Comparison of ENCODE assay signal across 11 cellular contexts in genomic region chr22:38881464-38881871, GRCh38. TPM values are rescaled to one million over a fixed set of nuclear protein-coding genes. Genes with fewer than 3 reads are reported as not detected.
DNase-seq lines count a peak whose midpoint lies in the region; ATAC-seq and TF ChIP-seq lines count a peak whose summit lies in the region.
"Had no signal": no experiment of that assay in that cellular context is flagged by ENCODE, and none has a peak within 500 bp of the region (broad histone marks: within the 10 kb centered on the region; RNA-seq: fewer than 3 reads in every experiment).

No MANE protein-coding gene starts in this region.

- H3K36me3 ChIP-seq in body of pancreas (replicated peaks in 1 of 2; ENCODE audit: insufficient read depth in 1 of 2, low read depth in 2 of 2): no peaks in the 10 kb centered on the region
- H3K36me3 ChIP-seq in brain microvascular endothelial cell (replicated peaks): no peaks in the 10 kb centered on the region

- H3K27ac ChIP-seq in body of pancreas (peak overlapping the region in 3 of 4 donors; percentile 48 to 66 (median 50)), substantia nigra (ENCODE audit: low read depth, low read length, poor library complexity, severe bottlenecking) (peak overlapping the region; percentile 59), brain microvascular endothelial cell (no peak overlapping the region)

- peak; percentile 72 for ATAC-seq in body of pancreas
- peak; percentile 12 for ATAC-seq in left colon
- ATAC-seq in GM18505 (IDR thresholded peaks at IDR 0.05; ENCODE audit: unreplicated experiment): no peak

- no peaks in the 10 kb centered on the region for H3K9me3 Mint-ChIP-seq in T-helper 2 cell treated with Interferon-gamma antibody and Interleukin-4, amounts not matched to agents 5 μg/mL and 100 μg/mL, for 36 hours
- H3K9me3 Mint-ChIP-seq: activated naive CD8-positive, alpha-beta T cell treated with anti-CD3 and anti-CD28 coated beads, Interleukin-2, amount 10 ng/mL, durations not matched to agents 7 days and 5 days had no signal

- H3K4me1 Mint-ChIP-seq in T-helper 2 cell treated with Interferon-gamma antibody and Interleukin-4, amounts not matched to agents 5 μg/mL and 100 μg/mL, for 36 hours (ENCODE audit: low read depth): peaks cover 8% of the 10 kb centered on the region

- TF ChIP-seq POLR2A in body of pancreas (IDR thresholded peaks at IDR 0.05) (no peak), GM18505 (IDR thresholded peaks at IDR 0.05; ENCODE audit: borderline replicate concordance, extremely low read depth, insufficient read depth, insufficient read length) (no peak)

- H3K27me3 ChIP-seq in body of pancreas (no peaks in the 10 kb centered on the region), brain microvascular endothelial cell (replicated peaks) (peaks cover 10% of the 10 kb centered on the region)

- no peak overlapping the region for H3K4me3 ChIP-seq in body of pancreas
- no peak overlapping the region for H3K4me3 ChIP-seq in brain microvascular endothelial cell (ENCODE audit: low read depth, low read length)

- WGBS in body of pancreas, 2 donors: 9 to 16% methylated on average over 9 of the region's 9 CpGs

- no peaks in the 10 kb centered on the region for H3K9me3 ChIP-seq in body of pancreas

- peak in 4 of 7 experiments; percentile 28 to 40 (median 32) for TF ChIP-seq CTCF in body of pancreas (IDR thresholded peaks at IDR 0.05)
- no peak for TF ChIP-seq CTCF in brain microvascular endothelial cell (IDR thresholded peaks at IDR 0.05; ENCODE audit: low read depth, low read length, missing control alignments)

- in situ Hi-C loops in brain microvascular endothelial cell (cut with HindIII; ENCODE audit: low pct_ligation_motif_present, low sequenced_read_pairs): no loop called here

- no peak overlapping the region for H3K4me3 Mint-ChIP-seq in T-helper 2 cell treated with Interferon-gamma antibody and Interleukin-4, amounts not matched to agents 5 μg/mL and 100 μg/mL, for 36 hours
- H3K4me3 Mint-ChIP-seq: activated naive CD8-positive, alpha-beta T cell treated with anti-CD3 and anti-CD28 coated beads, Interleukin-2, amount 10 ng/mL, durations not matched to agents 7 days and 5 days had no signal

- H3K4me1 ChIP-seq in body of pancreas: peaks cover 25% of the 10 kb centered on the region

- intact Hi-C loops in body of pancreas (cut with DNase I): no loop called here
- intact Hi-C loops in left colon (cut with DNase I, micrococcal nuclease): no loop called here

- no peaks in the 10 kb centered on the region for H3K36me3 Mint-ChIP-seq in T-helper 2 cell treated with Interferon-gamma antibody and Interleukin-4, amounts not matched to agents 5 μg/mL and 100 μg/mL, for 36 hours (ENCODE audit: low read depth)
- H3K36me3 Mint-ChIP-seq: activated naive CD8-positive, alpha-beta T cell treated with anti-CD3 and anti-CD28 coated beads, Interleukin-2, amount 10 ng/mL, durations not matched to agents 7 days and 5 days had no signal

- H3K27ac Mint-ChIP-seq in T-helper 2 cell treated with Interferon-gamma antibody and Interleukin-4, amounts not matched to agents 5 μg/mL and 100 μg/mL, for 36 hours: no peak overlapping the region
- H3K27ac Mint-ChIP-seq: activated naive CD8-positive, alpha-beta T cell treated with anti-CD3 and anti-CD28 coated beads, Interleukin-2, amount 10 ng/mL, durations not matched to agents 7 days and 5 days had no signal

- peaks cover 18% of the 10 kb centered on the region for H3K27me3 Mint-ChIP-seq in T-helper 2 cell treated with Interferon-gamma antibody and Interleukin-4, amounts not matched to agents 5 μg/mL and 100 μg/mL, for 36 hours (ENCODE audit: low read depth)

- DNase-seq in GM04504 (ENCODE audit: low read depth): peak; percentile 74
- DNase-seq in body of pancreas: peak; percentile 59 to 75 (median 69)
- DNase-seq in left colon: no peak
- peak in 12 of 49 donors; percentile 19 to 78 (median 34) for DNase-seq in substantia nigra (lab: John Stamatoyannopoulos, UW)
- no peak for DNase-seq in globus pallidus (ENCODE audit: low spot score)
- DNase-seq in brain microvascular endothelial cell: no peak
- no peak for DNase-seq in T-helper 2 cell treated with Interferon-gamma antibody and Interleukin-4, amounts not matched to agents 5 μg/mL and 100 μg/mL, for 36 hours (ENCODE audit: low spot score)
- DNase-seq: activated naive CD8-positive, alpha-beta T cell treated with anti-CD3 and anti-CD28 coated beads, Interleukin-2, amount 10 ng/mL, durations not matched to agents 7 days and 5 days; NCI-H526 treated with DMSO at 0.1 percent for 48 hours; stimulated activated CD4-positive, alpha-beta T cell treated with anti-CD3 and anti-CD28 coated beads, Interleukin-2, amount 100 ng/mL, for 48 hours had no signal

RNA-seq across cellular contexts. Expression of gene CBX6, which starts 9.5 kb away (rescaled TPM):
- total RNA-seq in body of pancreas: 10 to 100 TPM; 32.7 to 45.2 TPM
- 10 to 100 TPM in 1 of 2 donors, 1 to 10 TPM in 1; 6.8 to 28.4 TPM for total RNA-seq in left colon

RNA-seq across cellular contexts. Expression of gene NPTXR, which starts 37.6 kb away (rescaled TPM):
- total RNA-seq in body of pancreas (10 to 100 TPM in 1 of 2 donors, 1 to 10 TPM in 1; 6.0 to 10.5 TPM), left colon (1 to 10 TPM in 1 of 2 donors, under 1 TPM in 1; 0.46 to 2.5 TPM)

Comparison
In these comparisons a context has a peak if more than half of its experiments do, and no peak if none do; other contexts are left out.
1. DNase-seq: peak in GM04504 (single experiment) and body of pancreas (4 of 4); none in left colon (0 of 2), globus pallidus (single experiment), brain microvascular endothelial cell (single experiment) and T-helper 2 cell treated with Interferon-gamma antibody and Interleukin-4, amounts not matched to agents 5 μg/mL and 100 μg/mL, for 36 hours (single experiment).